12 cellular contexts compared by ENCODE assay signal in genomic region chr22:23912293-23912903, GRCh38. TPM values are rescaled to one million over a fixed set of nuclear protein-coding genes. Genes with fewer than 3 reads are reported as not detected.
DNase-seq lines count a peak whose midpoint lies in the region; ATAC-seq and TF ChIP-seq lines count a peak whose summit lies in the region.
"Had no signal": no experiment of that assay in that cellular context is flagged by ENCODE, and none has a peak within 500 bp of the region (broad histone marks: within the 10 kb centered on the region; RNA-seq: fewer than 3 reads in every experiment).

No MANE protein-coding gene starts in this region.

- H3K27me3 Mint-ChIP-seq in endodermal cell (ENCODE audit: insufficient read depth) = no peaks in the 10 kb centered on the region

- H3K9me3 ChIP-seq in right atrium auricular region (no peaks in the 10 kb centered on the region), endodermal cell (ENCODE audit: control insufficient read depth, low read length) (peaks cover 10% of the 10 kb centered on the region), upper lobe of right lung (no peaks in the 10 kb centered on the region)
- H3K9me3 ChIP-seq: pancreas had no signal

- no peak overlapping the region for H3K4me3 ChIP-seq in right atrium auricular region
- peak overlapping the region; percentile 87 for H3K4me3 ChIP-seq in endodermal cell (ENCODE audit: low read length)
- H3K4me3 ChIP-seq in upper lobe of right lung = no peak overlapping the region

- H3K4me1 ChIP-seq in right atrium auricular region (peaks cover 0 to 16% of the 10 kb centered on the region in 2 donors), endodermal cell (ENCODE audit: control insufficient read depth, insufficient read depth, low read length) (no peaks in the 10 kb centered on the region), upper lobe of right lung (peaks cover 8% of the 10 kb centered on the region)
- H3K4me1 ChIP-seq: pancreas had no signal

- H3K36me3 Mint-ChIP-seq in endodermal cell (ENCODE audit: low read depth) = peaks cover 19% of the 10 kb centered on the region

- WGBS in endodermal cell (ENCODE audit: insufficient coverage in 1 of 2, insufficient read length in 1 of 2), 2 experiments = 89 to 94% methylated on average over 9 of the region's 9 CpGs

- no peaks in the 10 kb centered on the region for H3K36me3 ChIP-seq in right atrium auricular region
- no peaks in the 10 kb centered on the region for H3K36me3 ChIP-seq in endodermal cell (ENCODE audit: control insufficient read depth, insufficient read depth, low read length)
- H3K36me3 ChIP-seq in upper lobe of right lung = no peaks in the 10 kb centered on the region
- H3K36me3 ChIP-seq: pancreas had no signal

- intact Hi-C loops in Right ventricle myocardium inferior (cut with DNase I) (no loop called here), upper lobe of right lung (cut with DNase I) (no loop called here)

- no peak overlapping the region for H3K27ac ChIP-seq in right atrium auricular region
- H3K27ac ChIP-seq in endodermal cell (ENCODE audit: low read depth, low read length) = no peak overlapping the region
- peak overlapping the region; percentile 88 for H3K27ac ChIP-seq in upper lobe of right lung
- H3K27ac ChIP-seq: epithelial cell of prostate had no signal

- H3K27ac Mint-ChIP-seq in endodermal cell = no peak overlapping the region

- DNase-seq in right atrium auricular region (ENCODE audit: low spot score) = peak; percentile 18
- no peak for DNase-seq in Right ventricle myocardium inferior (ENCODE audit: missing footprints)
- DNase-seq in endodermal cell = peak; percentile 39
- DNase-seq in upper lobe of right lung = no peak
- DNase-seq in NCI-H2081 (lab: John Stamatoyannopoulos, UW) = no peak
- DNase-seq: anterior cingulate cortex, mesenchymal stem cell, NCI-H2081 treated with DMSO at 0.1 percent for 48 hours, pancreas, T-helper 17 cell had no signal

- no peak overlapping the region for H3K9ac ChIP-seq in endodermal cell (ENCODE audit: extremely low read depth, low read length, poor library complexity, severe bottlenecking)

- H3K27me3 ChIP-seq in right atrium auricular region (no peaks in the 10 kb centered on the region), endodermal cell (ENCODE audit: control insufficient read depth, insufficient read depth, low read length, poor library complexity, severe bottlenecking) (no peaks in the 10 kb centered on the region), upper lobe of right lung (no peaks in the 10 kb centered on the region)
- H3K27me3 ChIP-seq: pancreas had no signal

- ATAC-seq in Right ventricle myocardium inferior (no peak), upper lobe of right lung (no peak), GM19397 (IDR thresholded peaks at IDR 0.05; ENCODE audit: unreplicated experiment) (no peak)
- ATAC-seq: pancreas, T-helper 17 cell had no signal

- peaks cover 5% of the 10 kb centered on the region for H3K9me3 Mint-ChIP-seq in endodermal cell

- H3K4me1 Mint-ChIP-seq in endodermal cell = peaks cover 13% of the 10 kb centered on the region

- no peak for TF ChIP-seq CTCF in right atrium auricular region (IDR thresholded peaks at IDR 0.05)
- no peak for TF ChIP-seq CTCF in endodermal cell (conservative IDR thresholded peaks at IDR 0.05)
- no peak for TF ChIP-seq CTCF in upper lobe of right lung (IDR thresholded peaks at IDR 0.05)

- H3K4me3 Mint-ChIP-seq in endodermal cell = no peak overlapping the region

RNA-seq across cellular contexts. Expression of gene MIF, which starts 18.2 kb away (rescaled TPM):
- total RNA-seq in right atrium auricular region (100 to 1,000 TPM; 176 to 273 TPM), Right ventricle myocardium inferior (272 TPM), endodermal cell (100 to 1,000 TPM; 722 to 753 TPM), upper lobe of right lung (236 TPM)
- 847 TPM for polyA plus RNA-seq in endodermal cell (2013, experiment 1 of 2)
- 826 TPM for polyA plus RNA-seq in endodermal cell (2013, experiment 2 of 2)

RNA-seq across cellular contexts. Expression of gene GSTT2B, which starts 48.6 kb away (rescaled TPM):
- total RNA-seq in right atrium auricular region (1 to 10 TPM; 3.7 to 9.1 TPM), Right ventricle myocardium inferior (4.6 TPM), endodermal cell (1 to 10 TPM; 3.7 to 4.4 TPM), upper lobe of right lung (9.8 TPM)
- 8.2 TPM for polyA plus RNA-seq in endodermal cell (2013, experiment 1 of 2)
- polyA plus RNA-seq in endodermal cell (2013, experiment 2 of 2) = 5.1 TPM
- total RNA-seq: T-helper 17 cell had no signal

RNA-seq across cellular contexts. Expression of gene DDTL, which starts 54.3 kb away (rescaled TPM):
- total RNA-seq in right atrium auricular region (1 to 10 TPM in 1 of 2 donors, not detected in 1; 1.0 TPM), Right ventricle myocardium inferior (1.5 TPM), endodermal cell (1 to 10 TPM in 1 of 2 donors, not detected in 1; 1.2 TPM), upper lobe of right lung (2.5 TPM)
- polyA plus RNA-seq in endodermal cell (2013, experiment 1 of 2) = 0.61 TPM
- polyA plus RNA-seq in endodermal cell (2013, experiment 2 of 2) = 1.1 TPM

RNA-seq across cellular contexts. Expression of gene SLC2A11, which starts 54.7 kb away (rescaled TPM):
- total RNA-seq in right atrium auricular region (10 to 100 TPM; 10.6 to 15.5 TPM), Right ventricle myocardium inferior (20.3 TPM), endodermal cell (10 to 100 TPM; 13.1 to 14.8 TPM), upper lobe of right lung (13.2 TPM)
- polyA plus RNA-seq in endodermal cell (2013, experiment 1 of 2) = 12.0 TPM
- polyA plus RNA-seq in endodermal cell (2013, experiment 2 of 2) = 9.3 TPM

Comparison
In these comparisons a context has a peak if more than half of its experiments do, and no peak if none do; other contexts are left out.
1. DNase-seq: peak in right atrium auricular region (single experiment) and endodermal cell (single experiment); none in Right ventricle myocardium inferior (single experiment), upper lobe of right lung (single experiment) and NCI-H2081 (0 of 2).